In the genomic region with DNA sequence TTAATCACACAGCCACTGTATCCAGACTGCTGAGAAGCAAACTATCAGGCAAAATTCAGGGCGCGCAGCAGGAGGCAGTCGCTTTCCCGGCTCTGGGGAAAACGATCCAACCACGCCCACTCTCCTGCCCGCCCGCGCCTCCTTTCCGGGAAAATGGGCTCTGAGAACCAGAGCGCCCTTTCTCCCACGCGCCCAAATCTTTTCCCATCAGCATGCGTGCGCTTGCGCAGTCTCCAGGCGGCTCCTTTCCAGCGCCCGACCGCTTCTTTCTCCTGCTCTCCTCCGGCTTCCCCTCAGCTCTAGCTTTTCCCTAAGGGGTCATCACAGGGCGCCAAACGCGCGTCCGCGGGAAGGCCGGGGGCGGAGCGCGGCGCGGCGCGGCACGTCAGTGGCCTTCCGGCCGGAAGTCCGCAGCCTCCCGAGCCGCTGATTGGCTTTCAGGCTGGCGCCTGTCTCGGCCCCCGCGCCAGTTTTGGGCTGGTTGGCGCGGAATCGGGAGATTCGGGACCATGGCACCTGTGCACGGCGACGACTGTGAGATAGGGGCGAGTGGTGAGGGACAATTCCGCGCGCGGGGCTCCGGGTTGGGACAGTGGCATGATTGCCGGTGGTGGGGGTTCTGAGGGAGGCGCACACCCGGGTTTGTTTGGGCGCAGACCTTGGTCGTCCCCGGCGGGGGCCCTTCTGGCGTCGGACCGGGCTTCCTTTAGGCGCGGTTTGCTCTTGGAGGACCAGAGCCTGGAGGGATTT, we compare ENCODE assay signal across 8 cellular contexts. TPM values are rescaled to one million over a fixed set of nuclear protein-coding genes. Genes with fewer than 3 reads are reported as not detected.
DNase-seq lines count a peak whose midpoint lies in the region; ATAC-seq and TF ChIP-seq lines count a peak whose summit lies in the region.

A gene with protein sequence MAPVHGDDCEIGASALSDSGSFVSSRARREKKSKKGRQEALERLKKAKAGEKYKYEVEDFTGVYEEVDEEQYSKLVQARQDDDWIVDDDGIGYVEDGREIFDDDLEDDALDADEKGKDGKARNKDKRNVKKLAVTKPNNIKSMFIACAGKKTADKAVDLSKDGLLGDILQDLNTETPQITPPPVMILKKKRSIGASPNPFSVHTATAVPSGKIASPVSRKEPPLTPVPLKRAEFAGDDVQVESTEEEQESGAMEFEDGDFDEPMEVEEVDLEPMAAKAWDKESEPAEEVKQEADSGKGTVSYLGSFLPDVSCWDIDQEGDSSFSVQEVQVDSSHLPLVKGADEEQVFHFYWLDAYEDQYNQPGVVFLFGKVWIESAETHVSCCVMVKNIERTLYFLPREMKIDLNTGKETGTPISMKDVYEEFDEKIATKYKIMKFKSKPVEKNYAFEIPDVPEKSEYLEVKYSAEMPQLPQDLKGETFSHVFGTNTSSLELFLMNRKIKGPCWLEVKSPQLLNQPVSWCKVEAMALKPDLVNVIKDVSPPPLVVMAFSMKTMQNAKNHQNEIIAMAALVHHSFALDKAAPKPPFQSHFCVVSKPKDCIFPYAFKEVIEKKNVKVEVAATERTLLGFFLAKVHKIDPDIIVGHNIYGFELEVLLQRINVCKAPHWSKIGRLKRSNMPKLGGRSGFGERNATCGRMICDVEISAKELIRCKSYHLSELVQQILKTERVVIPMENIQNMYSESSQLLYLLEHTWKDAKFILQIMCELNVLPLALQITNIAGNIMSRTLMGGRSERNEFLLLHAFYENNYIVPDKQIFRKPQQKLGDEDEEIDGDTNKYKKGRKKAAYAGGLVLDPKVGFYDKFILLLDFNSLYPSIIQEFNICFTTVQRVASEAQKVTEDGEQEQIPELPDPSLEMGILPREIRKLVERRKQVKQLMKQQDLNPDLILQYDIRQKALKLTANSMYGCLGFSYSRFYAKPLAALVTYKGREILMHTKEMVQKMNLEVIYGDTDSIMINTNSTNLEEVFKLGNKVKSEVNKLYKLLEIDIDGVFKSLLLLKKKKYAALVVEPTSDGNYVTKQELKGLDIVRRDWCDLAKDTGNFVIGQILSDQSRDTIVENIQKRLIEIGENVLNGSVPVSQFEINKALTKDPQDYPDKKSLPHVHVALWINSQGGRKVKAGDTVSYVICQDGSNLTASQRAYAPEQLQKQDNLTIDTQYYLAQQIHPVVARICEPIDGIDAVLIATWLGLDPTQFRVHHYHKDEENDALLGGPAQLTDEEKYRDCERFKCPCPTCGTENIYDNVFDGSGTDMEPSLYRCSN (N-terminal part only) (plus strand): TSS at position 466 of the 750 bp plus-strand sequence. CDS start 44 bp downstream, at position 510.

- H3K27me3 Mint-ChIP-seq in natural killer cell (ENCODE audit: low read depth in 2 of 2) = no peaks in the 10 kb centered on the region

- intact Hi-C loops in natural killer cell (cut with micrococcal nuclease) = no loop called here

- no peaks in the 10 kb centered on the region for H3K27me3 ChIP-seq in RWPE2 (ENCODE audit: insufficient read depth, poor library complexity, severe bottlenecking)

- ATAC-seq in RWPE2 (ENCODE audit: low read depth) = peak; percentile 95
- peak; percentile 95 to 97 (median 97) for ATAC-seq in natural killer cell

- peak; percentile 100 for DNase-seq in ELF-1 (ENCODE audit: low read depth, low spot score)
- DNase-seq in H4 (ENCODE audit: low spot score) = peak; percentile 92
- peak; percentile 90 for DNase-seq in LNCaP clone FGC (ENCODE audit: low read depth)
- DNase-seq in RWPE2 (ENCODE audit: low spot score) = peak; percentile 89
- peak; percentile 45 for DNase-seq in activated effector memory CD4-positive, alpha-beta T cell treated with Interleukin-2 at 50 U/mL for 16 hours
- DNase-seq in fibroblast of pulmonary artery (ENCODE audit: low read depth) = peak; percentile 97
- peak; percentile 55 for DNase-seq in natural killer cell
- DNase-seq in stimulated activated naive CD4-positive, alpha-beta T cell (lab: John Stamatoyannopoulos, UW) = peak; percentile 11 to 53 (median 32)

- no peak for TF ChIP-seq CTCF in LNCaP clone FGC (IDR thresholded peaks at IDR 0.05; ENCODE audit: control insufficient read depth, extremely low read depth, insufficient read depth)
- TF ChIP-seq CTCF in RWPE2 (IDR thresholded peaks at IDR 0.05; ENCODE audit: poor library complexity, severe bottlenecking) = peak; percentile 34
- peak; percentile 38 for TF ChIP-seq CTCF in fibroblast of pulmonary artery (IDR thresholded peaks at IDR 0.05; ENCODE audit: low read length, missing control alignments)
- TF ChIP-seq CTCF in natural killer cell (IDR thresholded peaks at IDR 0.05) = no peak

- no peaks in the 10 kb centered on the region for H3K4me1 ChIP-seq in RWPE2 (ENCODE audit: insufficient read depth, poor library complexity, severe bottlenecking)

- peak within 1 kb of the TSS; percentile 75 for H3K4me3 ChIP-seq in LNCaP clone FGC (ENCODE audit: low read depth, low read length)
- H3K4me3 ChIP-seq in RWPE2 (ENCODE audit: severe bottlenecking) = peak within 1 kb of the TSS; percentile 82
- H3K4me3 ChIP-seq in fibroblast of pulmonary artery (replicated peaks; ENCODE audit: low read depth, low read length) = peak within 1 kb of the TSS; percentile 79

- peak within 1 kb of the TSS; percentile 95 for H3K4me3 Mint-ChIP-seq in natural killer cell

- H3K9me3 Mint-ChIP-seq in natural killer cell = no peaks in the 10 kb centered on the region

- H3K27ac ChIP-seq in RWPE2 (ENCODE audit: poor library complexity, severe bottlenecking) = peak within 1 kb of the TSS; percentile 37

- peak within 1 kb of the TSS; percentile 83 to 95 for H3K27ac Mint-ChIP-seq in natural killer cell

- no peaks in the 10 kb centered on the region for H3K9me3 ChIP-seq in RWPE2 (ENCODE audit: severe bottlenecking)

- H3K36me3 Mint-ChIP-seq in natural killer cell = no peaks in the 10 kb centered on the region

- no peaks in the 10 kb centered on the region for H3K36me3 ChIP-seq in RWPE2 (ENCODE audit: low read depth)

- peaks cover 9 to 11% of the 10 kb centered on the region in 2 donors for H3K4me1 Mint-ChIP-seq in natural killer cell

RNA-seq across cellular contexts. Expression of the gene that starts here (rescaled TPM):
- 19.7 and 19.8 TPM in 2 replicates for total RNA-seq in H4 (2014; rRNA removed; shearing (Covaris generic))
- total RNA-seq in natural killer cell = 10 to 100 TPM; 11.1 to 12.6 (median 11.3) TPM

Comparison
In these comparisons a context has a peak if more than half of its experiments do, and no peak if none do; other contexts are left out.
1. Peak in every context shown above with its lines: DNase-seq, ATAC-seq, H3K4me3 ChIP-seq and H3K27ac ChIP-seq.
2. DNase-seq: peak in every context shown above with its lines; median percentile 100 in ELF-1; 97 in fibroblast of pulmonary artery; 92 in H4; 90 in LNCaP clone FGC; 89 in RWPE2; 55 in natural killer cell; 45 in activated effector memory CD4-positive, alpha-beta T cell treated with Interleukin-2 at 50 U/mL for 16 hours; 32 in stimulated activated naive CD4-positive, alpha-beta T cell.
3. CTCF ChIP-seq: peak in RWPE2 (single experiment) and fibroblast of pulmonary artery (single experiment); none in LNCaP clone FGC (single experiment) and natural killer cell (single experiment).